Comparison of ENCODE assay signal across 8 cellular contexts in the genomic region with DNA sequence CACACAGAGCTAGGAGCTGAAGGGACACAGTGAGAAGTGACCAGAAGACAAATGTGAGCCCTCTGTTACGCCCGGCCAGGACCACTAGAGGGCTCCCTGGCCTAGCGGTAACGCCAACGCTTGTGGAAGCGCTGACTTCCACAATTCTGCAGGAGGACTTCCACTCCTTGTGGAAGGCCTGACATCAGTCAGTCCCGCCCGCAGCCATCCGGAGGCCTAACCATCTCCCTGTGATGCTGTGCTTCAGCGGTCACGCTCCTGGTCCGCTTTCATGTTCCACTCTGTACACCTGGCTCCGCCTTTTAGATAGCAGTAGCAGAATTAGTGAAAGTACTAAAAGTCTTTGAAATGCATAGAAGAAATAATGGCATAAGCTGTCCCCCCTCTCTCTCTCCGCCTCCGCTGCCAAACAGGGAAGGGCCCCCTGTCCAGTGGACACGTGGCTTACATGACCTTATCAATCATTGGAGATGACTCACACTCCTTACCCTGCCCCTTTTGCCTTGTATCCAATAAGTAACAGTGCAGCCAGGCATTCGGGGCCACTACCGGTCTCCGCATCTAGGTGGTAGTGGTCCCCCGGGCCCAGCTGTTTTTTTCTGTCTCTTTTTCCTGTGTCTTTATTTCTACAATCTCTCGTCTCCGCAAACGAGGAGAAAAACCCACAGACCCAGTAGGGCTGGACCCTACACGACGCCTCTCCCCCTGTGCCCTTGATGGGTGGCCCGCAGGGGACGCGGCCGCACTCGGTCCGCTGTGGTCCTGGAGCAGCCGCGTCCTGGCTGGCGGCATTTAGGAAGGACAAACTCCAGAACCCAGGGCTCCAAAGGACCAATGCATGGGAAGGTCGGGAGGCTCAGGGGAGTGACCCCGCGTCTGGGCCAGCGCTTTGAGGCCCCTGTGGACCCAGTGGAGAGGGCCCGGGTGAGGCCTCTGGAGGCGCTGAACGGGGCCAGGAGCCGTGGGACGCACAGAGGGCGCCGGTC. TPM values are rescaled to one million over a fixed set of nuclear protein-coding genes. Genes with fewer than 3 reads are reported as not detected.
A peak's percentile ranks its signal among the peaks of the same experiment; 100 is the strongest.
DNase-seq lines count a peak whose midpoint lies in the region; ATAC-seq, FAIRE-seq and TF ChIP-seq lines count a peak whose summit lies in the region.

No MANE protein-coding gene starts in this region.

- peak overlapping the region; percentile 67 for H3K4me2 ChIP-seq in A549

- POLR2A ChIA-PET in A549 (lab: Yijun Ruan, JAX) = interaction anchor here (0.8 kb wide), 1 partner anchor 26 kb away, joined by 3 read pairs; no protein-coding TSS in a partner anchor

- peak overlapping the region; percentile 47 for H3K27ac Mint-ChIP-seq in chondrocyte (ENCODE audit: unreplicated experiment)

- no peak for FAIRE-seq in A549 (lab: Jason Lieb, UNC)

- TF ChIP-seq POLR2A in A549 (IDR thresholded peaks at IDR 0.05; ENCODE audit: low read length) = no peak

- H3K36me3 ChIP-seq in kidney epithelial cell (ENCODE audit: control insufficient read depth, insufficient read depth, low read length) = no peaks in the 10 kb centered on the region

- H3K27me3 ChIP-seq in kidney epithelial cell (ENCODE audit: control insufficient read depth, insufficient read depth, low read length) = peaks cover 17% of the 10 kb centered on the region

- peak; percentile 85 to 88 for DNase-seq in A549 (ENCODE audit: low read depth in 1 of 2, low spot score in 1 of 2)
- DNase-seq in NCI-H345 (lab: John Stamatoyannopoulos, UW) = peak; percentile 65
- peak; percentile 10 for DNase-seq in activated CD4-positive, CD25-positive, alpha-beta regulatory T cell treated with anti-CD3 and anti-CD28 coated beads, Interleukin-2, amount 50 U/mL, for 16 hours (ENCODE audit: low read depth, low spot score)
- DNase-seq in chondrocyte (ENCODE audit: low spot score) = no peak
- DNase-seq in kidney epithelial cell (ENCODE audit: low read depth) = peak; percentile 67
- peak; percentile 17 to 57 (median 33) for DNase-seq in stimulated activated CD4-positive, alpha-beta T cell treated with anti-CD3 and anti-CD28 coated beads, Interleukin-1b, Interleukin-23, amount 100 ng/mL, for 24 hours (ENCODE audit: low read depth in 4 of 4, low spot score in 1 of 4)

- TF ChIP-seq RAD21 in A549 (conservative IDR thresholded peaks at IDR 0.05 in 1 of 2, IDR thresholded peaks at IDR 0.05 in 1 of 2) = peak; percentile 80 to 87

- peaks cover 11% of the 10 kb centered on the region for H3K27me3 Mint-ChIP-seq in chondrocyte (ENCODE audit: low read depth)

- 62% methylated on average over 43 of the region's 45 CpGs for WGBS in A549 (ENCODE audit: missing lambda C conversion rate)

- H3K4me1 Mint-ChIP-seq in chondrocyte (ENCODE audit: low read depth) = peaks cover 8% of the 10 kb centered on the region

- no peak for TF ChIP-seq EP300 in A549 (IDR thresholded peaks at IDR 0.05)

- H3K4me3 Mint-ChIP-seq in chondrocyte (ENCODE audit: unreplicated experiment) = peak overlapping the region; percentile 45

- CTCF ChIA-PET in A549 (lab: Yijun Ruan, JAX) = interaction anchor here (0.7 to 3.1 kb wide), 22 partner anchors 10 to 203 kb away, joined by 3 to 19 read pairs (median 5); partner anchors contain the start of gene RPL32

- H3K36me3 Mint-ChIP-seq in chondrocyte (ENCODE audit: low read depth) = no peaks in the 10 kb centered on the region

- TF ChIP-seq CTCF in A549 (IDR thresholded peaks at IDR 0.05) (peak; percentile 87), chondrocyte (IDR thresholded peaks at IDR 0.05) (peak; percentile 93), kidney epithelial cell (IDR thresholded peaks at IDR 0.05; ENCODE audit: insufficient read depth, low read length, poor library complexity, severe bottlenecking) (peak; percentile 86)

- peaks cover 4% of the 10 kb centered on the region; the same call in 2 of the 3 replicates for H3K4me1 ChIP-seq in A549

- H3K27ac ChIP-seq in A549 = no peak overlapping the region

- ATAC-seq in A549 (peak; percentile 95 to 97), GM18511 (IDR thresholded peaks at IDR 0.05; ENCODE audit: unreplicated experiment) (peak; percentile 80), HG03103 (IDR thresholded peaks at IDR 0.05; ENCODE audit: low read depth, unreplicated experiment) (peak; percentile 54)

- H3K9me3 ChIP-seq in A549 = peaks cover 10% of the 10 kb centered on the region; the same call in 2 of the 3 replicates

- H3K4me3 ChIP-seq in A549 (no peak overlapping the region), kidney epithelial cell (ENCODE audit: low read depth, low read length) (peak overlapping the region; percentile 32)

- H3K9me3 Mint-ChIP-seq in chondrocyte (ENCODE audit: low read depth) = peaks cover 5% of the 10 kb centered on the region

TF ChIP-seq in A549, 52 proteins besides CTCF, POLR2A, EP300 and RAD21:
- TF ChIP-seq MAFK (IDR thresholded peaks at IDR 0.05; ENCODE audit: partially characterized antibody) (peak; percentile 72), PHF8 (IDR thresholded peaks at IDR 0.05; ENCODE audit: borderline replicate concordance, low read depth) (no peak), SMC3 (IDR thresholded peaks at IDR 0.05) (peak; percentile 78)

RNA-seq across cellular contexts. Expression of gene RPL32, which starts 27.0 kb away (rescaled TPM):
- polyA plus RNA-seq in A549 (2011; rRNA removed) = 2,852 and 3,429 TPM in 2 replicates
- 2,068 and 2,204 TPM in 2 replicates for polyA plus RNA-seq in A549 (2012; cell fraction: cytosol; rRNA removed)
- polyA plus RNA-seq in A549 (2012; cell fraction: nucleus; rRNA removed) = 454 and 476 TPM in 2 replicates
- 2,144 to 2,316 TPM (median 2,167 TPM) in 3 replicates for polyA plus RNA-seq in A549 (2017; fragmentation: RNase III; extraction: RNeasy Plus Mini Kit Qiagen cat#74134 plus additional on column Dnase treatment)
- polyA minus RNA-seq in A549 (2011; rRNA and poly(A)+ RNA removed) = 916 and 1,159 TPM in 2 replicates
- total RNA-seq in chondrocyte = 960 to 1,087 TPM (median 972 TPM) in 3 replicates
- total RNA-seq in kidney epithelial cell = 1,891 and 3,423 TPM in 2 replicates
